ENCODE assay signal across 8 cellular contexts in the genomic region with DNA sequence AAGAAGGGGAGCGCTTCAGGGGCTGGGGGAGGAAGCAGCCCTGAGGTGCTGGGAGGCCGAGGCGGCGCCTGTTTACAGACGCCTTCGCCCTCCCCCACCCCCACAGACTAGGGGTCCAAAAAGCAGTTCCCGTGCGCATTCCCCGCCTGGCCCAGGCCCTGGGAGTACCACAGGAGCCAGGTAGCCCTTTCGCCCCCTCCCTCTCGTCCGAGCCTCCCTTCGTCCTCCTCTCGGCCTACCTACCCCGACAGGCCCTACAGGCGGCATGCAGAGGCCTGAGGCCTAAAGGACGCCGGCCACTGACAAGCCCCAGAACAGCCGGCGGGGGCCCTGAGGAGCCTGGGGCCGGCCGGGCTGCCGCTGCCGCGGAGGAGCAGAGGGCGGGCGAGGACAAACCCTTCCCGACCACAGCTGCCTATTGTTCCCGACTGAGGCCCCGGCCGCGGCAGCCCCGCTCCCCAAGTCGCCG. TPM values are rescaled to one million over a fixed set of nuclear protein-coding genes. Genes with fewer than 3 reads are reported as not detected.
A peak's percentile ranks its signal among the peaks of the same experiment; 100 is the strongest.
DNase-seq lines count a peak whose midpoint lies in the region; ATAC-seq and TF ChIP-seq lines count a peak whose summit lies in the region.

No MANE protein-coding gene starts in this region.

- no peak for TF ChIP-seq EP300 in upper lobe of left lung (IDR thresholded peaks at IDR 0.05)

- no peak for TF ChIP-seq CTCF in upper lobe of left lung (IDR thresholded peaks at IDR 0.05)

- H2AK5ac ChIP-seq in neuronal stem cell (ENCODE audit: low read depth, low read length), result peak overlapping the region; percentile 89

- H4K91ac ChIP-seq in neuronal stem cell (ENCODE audit: low read depth, low read length, poor library complexity), result no peak overlapping the region

- H3K27ac ChIP-seq in ACC112 (ENCODE audit: low read depth, low read length) (peak overlapping the region; percentile 35; the same call in 1 of the 2 replicates), neuronal stem cell (replicated peaks; ENCODE audit: low read length) (peak overlapping the region; percentile 81), upper lobe of left lung (peak overlapping the region; percentile 90 to 98 (median 94))

- H3K9ac ChIP-seq in neuronal stem cell (ENCODE audit: low read depth, low read length, poor library complexity), result peak overlapping the region; percentile 100

- H3K9me3 ChIP-seq in neuronal stem cell (replicated peaks in 1 of 2; ENCODE audit: control insufficient read depth in 2 of 2, insufficient read depth in 1 of 2, low read depth in 1 of 2, low read length in 2 of 2), result no peaks in the 10 kb centered on the region
- no peaks in the 10 kb centered on the region for H3K9me3 ChIP-seq in upper lobe of left lung

- no peak overlapping the region for H3K14ac ChIP-seq in neuronal stem cell (ENCODE audit: low read length)

- TF ChIP-seq POLR2A in upper lobe of left lung (IDR thresholded peaks at IDR 0.05), result no peak

- no CpG with 5 or more reads among the region's 35 CpGs for WGBS in neuronal stem cell (ENCODE audit: extremely low coverage in 2 of 2, insufficient read length in 2 of 2, insufficient replicate concordance in 1 of 2), 2 donors
- WGBS in upper lobe of left lung, 2 donors, result 1 to 3% methylated on average over 13 to 29 of the region's 35 CpGs

- no peak overlapping the region for H2BK120ac ChIP-seq in neuronal stem cell (ENCODE audit: low read depth, low read length)

- DNase-seq in NOMO-1 treated with dmso at 0.1 percent for 144 hours (lab: John Stamatoyannopoulos, UW; ENCODE audit: unreplicated experiment) (peak; percentile 18), activated gamma-delta T cell treated with Interleukin-2 at 50 U/mL for 16 hours (peak; percentile 42), germinal center (ENCODE audit: low spot score) (peak; percentile 44), neuronal stem cell (ENCODE audit: low spot score) (peak; percentile 56), upper lobe of left lung (peak in 1 of 2 donors; percentile 68)

- peaks cover 4% of the 10 kb centered on the region for H3K79me1 ChIP-seq in neuronal stem cell (ENCODE audit: low read depth, low read length)

- peak overlapping the region; percentile 90 for H2BK12ac ChIP-seq in neuronal stem cell (ENCODE audit: low read length)

- H3K4me1 ChIP-seq in ACC112 (ENCODE audit: control insufficient read depth, insufficient read depth, low read length, unreplicated experiment), result peaks cover 34% of the 10 kb centered on the region
- peaks cover 2 to 19% of the 10 kb centered on the region in 2 donors for H3K4me1 ChIP-seq in neuronal stem cell (ENCODE audit: control insufficient read depth in 2 of 2, insufficient read depth in 1 of 2, low read depth in 1 of 2, low read length in 2 of 2)
- peaks cover 44 to 57% (median 47%) of the 10 kb centered on the region in 4 donors for H3K4me1 ChIP-seq in upper lobe of left lung

- peak overlapping the region; percentile 99 for H3K23ac ChIP-seq in neuronal stem cell (ENCODE audit: low read depth, low read length, poor library complexity)

- H3K18ac ChIP-seq in neuronal stem cell (ENCODE audit: low read length), result peak overlapping the region; percentile 100

- H2BK5ac ChIP-seq in neuronal stem cell (ENCODE audit: low read length), result peak overlapping the region; percentile 83

- peak overlapping the region; percentile 82 for H4K8ac ChIP-seq in neuronal stem cell (ENCODE audit: low read depth, low read length)

- no peaks in the 10 kb centered on the region for H3K36me3 ChIP-seq in ACC112 (ENCODE audit: insufficient read depth, low read length)
- H3K36me3 ChIP-seq in neuronal stem cell (replicated peaks in 1 of 2; ENCODE audit: control insufficient read depth in 2 of 2, insufficient read depth in 2 of 2, low read length in 2 of 2), result peaks cover 0 to 28% of the 10 kb centered on the region in 2 donors
- no peaks in the 10 kb centered on the region for H3K36me3 ChIP-seq in upper lobe of left lung

- H3K79me2 ChIP-seq in ACC112 (ENCODE audit: control insufficient read depth, insufficient read depth, low read length, unreplicated experiment), result peaks cover 55% of the 10 kb centered on the region

- H3K4me2 ChIP-seq in neuronal stem cell (ENCODE audit: insufficient read depth, low read length, poor library complexity, severe bottlenecking), result peak overlapping the region; percentile 52

- peak overlapping the region; percentile 89 for H2BK15ac ChIP-seq in neuronal stem cell (ENCODE audit: low read length)

- no peaks in the 10 kb centered on the region for H3K27me3 ChIP-seq in ACC112 (ENCODE audit: insufficient read depth, low read length)
- no peaks in the 10 kb centered on the region for H3K27me3 ChIP-seq in neuronal stem cell (ENCODE audit: control insufficient read depth in 3 of 3, insufficient read depth in 3 of 3, low read depth in 1 of 3, low read length in 3 of 3)
- no peaks in the 10 kb centered on the region for H3K27me3 ChIP-seq in upper lobe of left lung

- H2AFZ ChIP-seq in ACC112 (ENCODE audit: low read length, unreplicated experiment), result peak overlapping the region; percentile 34
- H2AFZ ChIP-seq in neuronal stem cell (ENCODE audit: low read length), result peak overlapping the region; percentile 95

- no peak overlapping the region for H3K4ac ChIP-seq in neuronal stem cell (ENCODE audit: low read length)

- peak; percentile 48 for ATAC-seq in GM18511 (IDR thresholded peaks at IDR 0.05; ENCODE audit: unreplicated experiment)
- peak; percentile 38 for ATAC-seq in HG03025 (IDR thresholded peaks at IDR 0.05; ENCODE audit: low FRiP score, unreplicated experiment)
- peak; percentile 74 to 78 for ATAC-seq in upper lobe of left lung (ENCODE audit: low FRiP score in 2 of 2)

- H3K4me3 ChIP-seq in ACC112 (ENCODE audit: low read depth, low read length) (peak overlapping the region; percentile 89), neuronal stem cell (ENCODE audit: low read length in 2 of 2) (peak overlapping the region; percentile 99), upper lobe of left lung (peak overlapping the region; percentile 68 to 89 (median 82))

RNA-seq across cellular contexts. Expression of a gene that starts 0.5 kb away (rescaled TPM):
- 13.5 TPM for polyA plus RNA-seq in neuronal stem cell (2013, experiment 1 of 2)
- 14.0 TPM for polyA plus RNA-seq in neuronal stem cell (2013, experiment 2 of 2)
- total RNA-seq in upper lobe of left lung, result 10 to 100 TPM; 19.0 to 40.9 (median 31.4) TPM

Comparison
In these comparisons a context has a peak if more than half of its experiments do, and no peak if none do; other contexts are left out.
1. H3K27ac ChIP-seq: peak in every context shown above with its lines; median percentile 94 in upper lobe of left lung; 81 in neuronal stem cell; 35 in ACC112.